ENCODE assay signal across 22 cellular contexts in genomic region chr10:84685047-84685660, GRCh38.
DNase-seq lines count a peak whose midpoint lies in the region; ATAC-seq and TF ChIP-seq lines count a peak whose summit lies in the region.
"Had no signal": no experiment of that assay in that cellular context is flagged by ENCODE, and none has a peak within 500 bp of the region (broad histone marks: within the 10 kb centered on the region; RNA-seq: fewer than 3 reads in every experiment).

No MANE protein-coding gene starts in this region.

- CTCF ChIA-PET in mammary epithelial cell (lab: Charles Lee; ENCODE audit: low non-redundant PET) = no interaction called here

- WGBS in mammary epithelial cell (ENCODE audit: low coverage, missing lambda C conversion rate) = 92% methylated on average over 3 of the region's 3 CpGs

- H3K79me2 ChIP-seq in mammary epithelial cell (ENCODE audit: insufficient read depth, low read length) = no peaks in the 10 kb centered on the region

- H3K36me3 ChIP-seq in mammary epithelial cell (ENCODE audit: insufficient read depth, low read length) (no peaks in the 10 kb centered on the region), breast epithelium (no peaks in the 10 kb centered on the region)
- H3K36me3 ChIP-seq: BLaER1, Peyer's patch had no signal

- H3K4me2 ChIP-seq in mammary epithelial cell (ENCODE audit: insufficient read depth, low read depth, low read length) = no peak overlapping the region
- H3K4me2 ChIP-seq: BLaER1 had no signal

- H3K27me3 ChIP-seq in mammary epithelial cell (ENCODE audit: insufficient read depth, low read length) (no peaks in the 10 kb centered on the region), breast epithelium (no peaks in the 10 kb centered on the region)
- H3K27me3 ChIP-seq: BLaER1, Peyer's patch had no signal

- peak; percentile 8 for DNase-seq in mammary epithelial cell
- DNase-seq in breast epithelium (ENCODE audit: low spot score in 2 of 2) = no peak
- peak; percentile 12 for DNase-seq in NCI-H69 (lab: John Stamatoyannopoulos, UW)
- DNase-seq in myocyte (ENCODE audit: low read depth) = peak; percentile 9
- DNase-seq in activated CD8-positive, alpha-beta memory T cell treated with anti-CD3 and anti-CD28 coated beads, Interleukin-2, amount 50 U/mL, for 4 hours = no peak
- DNase-seq in ecto neural progenitor cell (ENCODE audit: low spot score) = no peak
- DNase-seq: CD4-positive, CD25-positive, alpha-beta regulatory T cell; COR-L47; GOT3; HCEC 1CT; NCI-H1048; NCI-H1417; NCI-H187; NCI-H2081 treated with DMSO at 0.1 percent for 48 hours; NCI-H446; NCI-H526; OCI-M1; Peyer's patch; SHP77 treated with DMSO at 0.1 percent for 48 hours had no signal

- intact Hi-C loops in mammary epithelial cell (cut with micrococcal nuclease) (no loop called here), breast epithelium (cut with DNase I; ENCODE audit: low total_unique reads) (loop anchor here (10.0 kb wide), 1 partner anchor 1330 kb away; no protein-coding TSS in a partner anchor)

- TF ChIP-seq CTCF in mammary epithelial cell (conservative IDR thresholded peaks at IDR 0.05 in 1 of 2, IDR thresholded peaks at IDR 0.05 in 1 of 2; ENCODE audit: extremely low read depth in 1 of 2, insufficient read depth in 1 of 2, low read depth in 1 of 2, low read length in 2 of 2) = no peak
- no peak for TF ChIP-seq CTCF in breast epithelium (IDR thresholded peaks at IDR 0.05)

- H3K4me1 ChIP-seq in mammary epithelial cell (ENCODE audit: insufficient read depth, low read length) = peaks cover 31% of the 10 kb centered on the region
- no peaks in the 10 kb centered on the region for H3K4me1 ChIP-seq in breast epithelium
- H3K4me1 ChIP-seq: BLaER1, Peyer's patch had no signal

- no peaks in the 10 kb centered on the region for H4K20me1 ChIP-seq in mammary epithelial cell (ENCODE audit: insufficient read depth, low read length)
- H4K20me1 ChIP-seq: BLaER1 had no signal

- H3K9ac ChIP-seq in mammary epithelial cell (ENCODE audit: insufficient read depth, low read length) = no peak overlapping the region
- H3K9ac ChIP-seq: BLaER1 had no signal

- TF ChIP-seq POLR2A in breast epithelium (IDR thresholded peaks at IDR 0.05) = no peak

- peak overlapping the region; percentile 10 for H2AFZ ChIP-seq in mammary epithelial cell (ENCODE audit: low read depth, low read length)

- BruUV-seq in mammary epithelial cell (replicated peaks; lab: Mats Ljungman, UMichigan) = no TSS peak

- H3K9me3 ChIP-seq in mammary epithelial cell (replicated peaks; ENCODE audit: insufficient read depth, low read length) = no peaks in the 10 kb centered on the region
- no peaks in the 10 kb centered on the region for H3K9me3 ChIP-seq in breast epithelium
- H3K9me3 ChIP-seq: Peyer's patch had no signal

- ATAC-seq in GM21360 (IDR thresholded peaks at IDR 0.05; ENCODE audit: unreplicated experiment) = no peak

- no peak overlapping the region for H3K4me3 ChIP-seq in mammary epithelial cell (replicated peaks in 1 of 3; ENCODE audit: insufficient read depth in 1 of 3, low read depth in 2 of 3, low read length in 3 of 3)
- H3K4me3 ChIP-seq in breast epithelium = no peak overlapping the region
- H3K4me3 ChIP-seq: BLaER1, Peyer's patch, SK-N-MC had no signal

- H3K27ac ChIP-seq in mammary epithelial cell (ENCODE audit: insufficient read depth, low read depth, low read length) = no peak overlapping the region
- H3K27ac ChIP-seq in breast epithelium = no peak overlapping the region
- H3K27ac ChIP-seq: BLaER1, Peyer's patch, SK-N-MC had no signal

- in situ Hi-C loops in mammary epithelial cell (cut with MboI; ENCODE audit: low sequenced_read_pairs in 2 of 2) = no loop called here

- dilution Hi-C loops in mammary epithelial cell (cut with HindIII; ENCODE audit: low sequenced_read_pairs) = no loop called here

Comparison
In these comparisons a context has a peak if more than half of its experiments do, and no peak if none do; other contexts are left out.
1. DNase-seq: peak in mammary epithelial cell (single experiment), NCI-H69 (single experiment) and myocyte (single experiment); none in breast epithelium (0 of 2), activated CD8-positive, alpha-beta memory T cell treated with anti-CD3 and anti-CD28 coated beads, Interleukin-2, amount 50 U/mL, for 4 hours (single experiment) and ecto neural progenitor cell (single experiment).